Comparison of ENCODE assay signal across 13 cellular contexts in genomic region chr21:39114871-39115658, GRCh38.
DNase-seq lines count a peak whose midpoint lies in the region; ATAC-seq, FAIRE-seq and TF ChIP-seq lines count a peak whose summit lies in the region.
"Had no signal": no experiment of that assay in that cellular context is flagged by ENCODE, and none has a peak within 500 bp of the region (broad histone marks: within the 10 kb centered on the region; RNA-seq: fewer than 3 reads in every experiment).

No MANE protein-coding gene starts in this region.

- no peak for TF ChIP-seq POLR2A in H54 (IDR thresholded peaks at IDR 0.05; ENCODE audit: low read depth, low read length)

- H3K27ac ChIP-seq in RWPE1 (peak overlapping the region; percentile 55), coronary artery (peak overlapping the region; percentile 62 to 70), psoas muscle (peak overlapping the region; percentile 59)
- H3K27ac ChIP-seq: thyroid gland had no signal

- H3K36me3 ChIP-seq in psoas muscle (ENCODE audit: insufficient read depth in 1 of 2, low read depth in 1 of 2) = no peaks in the 10 kb centered on the region
- H3K36me3 ChIP-seq: thyroid gland had no signal

- no peak for FAIRE-seq in H54 (lab: Jason Lieb, UNC)
- FAIRE-seq: D721Med had no signal

- peak; percentile 71 for DNase-seq in H54 (ENCODE audit: insufficient read length, low spot score)
- no peak for DNase-seq in RWPE1 (ENCODE audit: low spot score)
- DNase-seq in coronary artery (ENCODE audit: low spot score) = no peak
- no peak for DNase-seq in psoas muscle
- no peak for DNase-seq in AML-193 (lab: John Stamatoyannopoulos, UW)
- DNase-seq in NCI-H510A (lab: John Stamatoyannopoulos, UW) = no peak
- no peak for DNase-seq in DMS 273 (lab: John Stamatoyannopoulos, UW; ENCODE audit: unreplicated experiment)
- DNase-seq: KG1; NCI-H187; NK-92 treated with Interleukin-12 subunit alpha and Interleukin-12 subunit beta, amount 100 ng/mL, for 24 hours; T-cell; thyroid gland had no signal

- peaks cover 31% of the 10 kb centered on the region for H3K4me1 ChIP-seq in psoas muscle

- POLR2A ChIA-PET in RWPE1 (lab: Yijun Ruan, JAX; ENCODE audit: low non-redundant PET) = no interaction called here

- WGBS in psoas muscle, 3 donors = 44 to 74% (median 48%) methylated on average over 12 of the region's 12 CpGs

- CTCF ChIA-PET in RWPE1 (lab: Yijun Ruan, JAX) = interaction anchor here (1.1 kb wide), 1 partner anchor 174 kb away, joined by 3 read pairs; no protein-coding TSS in a partner anchor

- peak; percentile 81 to 95 (median 91) for ATAC-seq in psoas muscle
- ATAC-seq: T-cell had no signal

- H3K4me3 ChIP-seq in coronary artery (peak overlapping the region; percentile 23), psoas muscle (no peak overlapping the region)
- H3K4me3 ChIP-seq: thyroid gland had no signal

- H3K9me3 ChIP-seq in psoas muscle = no peaks in the 10 kb centered on the region
- H3K9me3 ChIP-seq: thyroid gland had no signal

- H3K27me3 ChIP-seq in psoas muscle (ENCODE audit: insufficient read depth in 3 of 3, low read length in 2 of 3) = no peaks in the 10 kb centered on the region
- H3K27me3 ChIP-seq: thyroid gland had no signal

- intact Hi-C loops in psoas muscle (cut with DNase I) = no loop called here

- TF ChIP-seq CTCF in RWPE1 (conservative IDR thresholded peaks at IDR 0.05; ENCODE audit: low read depth) (no peak), coronary artery (IDR thresholded peaks at IDR 0.05) (no peak), psoas muscle (IDR thresholded peaks at IDR 0.05) (no peak)
